In genomic region chr20:45436732-45437485, GRCh38 we compare ENCODE assay signal across 8 cellular contexts. TPM values are rescaled to one million over a fixed set of nuclear protein-coding genes. Genes with fewer than 3 reads are reported as not detected.
DNase-seq lines count a peak whose midpoint lies in the region; ATAC-seq and TF ChIP-seq lines count a peak whose summit lies in the region.

No MANE protein-coding gene starts in this region.

- H3K4ac ChIP-seq in H9 (ENCODE audit: low read depth, low read length): no peak overlapping the region

- WGBS in H9 (ENCODE audit: extremely low coverage, insufficient read length, low lambda C conversion rate): no CpG with 5 or more reads among the region's 33 CpGs
- 15 to 23% methylated on average over 12 to 22 of the region's 33 CpGs for WGBS in upper lobe of left lung, 2 donors

- no peak for TF ChIP-seq POLR2A in NB4 (IDR thresholded peaks at IDR 0.05; ENCODE audit: extremely low read depth, insufficient read length)
- TF ChIP-seq POLR2A in upper lobe of left lung (IDR thresholded peaks at IDR 0.05): peak in 2 of 4 donors; percentile 21 to 34

- H3K4me1 ChIP-seq in H9 (ENCODE audit: insufficient read depth, low read length) (no peaks in the 10 kb centered on the region; the same call in 1 of the 2 replicates), left ventricle myocardium inferior (peaks cover 19% of the 10 kb centered on the region), upper lobe of left lung (peaks cover 0 to 12% (median 4%) of the 10 kb centered on the region in 4 donors)

- H4K91ac ChIP-seq in H9 (ENCODE audit: insufficient read length, low read depth, low read length): no peak overlapping the region

- H2AK5ac ChIP-seq in H9 (ENCODE audit: insufficient read length, low read length): no peak overlapping the region

- H4K20me1 ChIP-seq in H9 (ENCODE audit: control insufficient read depth, insufficient read depth, insufficient read length): no peaks in the 10 kb centered on the region

- H3K27me3 ChIP-seq in H9 (ENCODE audit: insufficient read depth, low read length): no peaks in the 10 kb centered on the region
- no peaks in the 10 kb centered on the region for H3K27me3 ChIP-seq in left ventricle myocardium inferior (ENCODE audit: low read depth)
- no peaks in the 10 kb centered on the region for H3K27me3 ChIP-seq in upper lobe of left lung

- H3K4me3 ChIP-seq in NB4 (ENCODE audit: low read depth, low read length) (peak overlapping the region; percentile 73), left ventricle myocardium inferior (peak overlapping the region; percentile 70), upper lobe of left lung (peak overlapping the region in 3 of 4 donors; percentile 50 to 61 (median 56))

- H3K27ac Mint-ChIP-seq in H9 (no peak overlapping the region), T-cell (peak overlapping the region; percentile 27 to 74), progenitor cell of endocrine pancreas (peak overlapping the region; percentile 13)

- peak overlapping the region; percentile 12 for H3K9ac ChIP-seq in H9 (ENCODE audit: extremely low read depth, insufficient read length, low read length)

- peaks cover 0 to 14% (median 0%) of the 10 kb centered on the region in 3 experiments; a peak in 1 of 7 replicates for H3K36me3 Mint-ChIP-seq in H9 (ENCODE audit: insufficient read depth in 1 of 3, low read depth in 3 of 3)
- peaks cover 9% of the 10 kb centered on the region for H3K36me3 Mint-ChIP-seq in T-cell
- peaks cover 4% of the 10 kb centered on the region for H3K36me3 Mint-ChIP-seq in progenitor cell of endocrine pancreas (ENCODE audit: insufficient read depth)

- H3K23ac ChIP-seq in H9 (ENCODE audit: insufficient read length, low read depth, low read length): no peak overlapping the region

- no peak overlapping the region for H3K14ac ChIP-seq in H9 (ENCODE audit: insufficient read depth, low read length)

- no peak overlapping the region for H4K5ac ChIP-seq in H9 (ENCODE audit: insufficient read length, low read depth, low read length)

- H4K8ac ChIP-seq in H9 (replicated peaks; ENCODE audit: insufficient read length, low read depth, low read length): no peak overlapping the region

- ATAC-seq in T-cell (replicated peaks in 1 of 4): peak; percentile 98 to 99 (median 99)
- ATAC-seq in upper lobe of left lung (ENCODE audit: low FRiP score in 2 of 2): peak; percentile 98 to 99

- no peak overlapping the region for H2BK15ac ChIP-seq in H9 (ENCODE audit: low read depth, low read length)

- no peak overlapping the region for H3K56ac ChIP-seq in H9 (ENCODE audit: insufficient read length, low read depth, low read length)

- no peaks in the 10 kb centered on the region for H3K36me3 ChIP-seq in left ventricle myocardium inferior
- no peaks in the 10 kb centered on the region for H3K36me3 ChIP-seq in upper lobe of left lung

- peak; percentile 89 for DNase-seq in Daoy (ENCODE audit: low read depth)
- peak; percentile 84 for DNase-seq in H9
- peak; percentile 95 for DNase-seq in NB4 (ENCODE audit: low read depth)
- peak; percentile 63 to 91 (median 81) for DNase-seq in T-cell
- peak; percentile 64 for DNase-seq in amniotic epithelial cell (ENCODE audit: low read depth)
- peak; percentile 91 for DNase-seq in left ventricle myocardium inferior
- peak; percentile 82 for DNase-seq in progenitor cell of endocrine pancreas (ENCODE audit: low spot score, unreplicated experiment)
- peak; percentile 94 to 95 for DNase-seq in upper lobe of left lung

- no peak overlapping the region for H2AFZ ChIP-seq in H9 (ENCODE audit: low read length)

- intact Hi-C loops in left ventricle myocardium inferior (cut with micrococcal nuclease): loop anchor here (2.0 to 5.0 kb wide), 2 partner anchors 62 to 115 kb away; no protein-coding TSS in a partner anchor

- H3T11ph ChIP-seq in H9 (ENCODE audit: low read length): no peak overlapping the region

- H3K23me2 ChIP-seq in H9 (ENCODE audit: insufficient read length, low read depth, low read length, poor library complexity, severe bottlenecking): no peaks in the 10 kb centered on the region

- peaks cover 22 to 36% of the 10 kb centered on the region in 2 experiments for H3K4me1 Mint-ChIP-seq in H9
- H3K4me1 Mint-ChIP-seq in T-cell: peaks cover 7 to 23% (median 11%) of the 10 kb centered on the region in 3 donors
- H3K4me1 Mint-ChIP-seq in progenitor cell of endocrine pancreas (ENCODE audit: low read depth): peaks cover 9% of the 10 kb centered on the region

- no peak overlapping the region for H2BK120ac ChIP-seq in H9 (ENCODE audit: low read depth, low read length, poor library complexity, severe bottlenecking)

- H2BK12ac ChIP-seq in H9 (ENCODE audit: insufficient read length, low read depth, low read length): no peak overlapping the region

- no peak for TF ChIP-seq EP300 in upper lobe of left lung (IDR thresholded peaks at IDR 0.05)

- peak overlapping the region; percentile 39 for H3K4me2 ChIP-seq in H9 (ENCODE audit: insufficient read depth, insufficient read length, low read length)

- CTCF ChIA-PET in T-cell (lab: Charles Lee): interaction anchor here (0.6 to 4.5 kb wide), 36 partner anchors 13 to 334 kb away, joined by 3 to 95 read pairs (median 5); partner anchors contain the start of genes PIGT (in 2 of the 2) and SYS1 (in 1 of the 2)

- no peak overlapping the region for H3K18ac ChIP-seq in H9 (ENCODE audit: insufficient read length, low read depth, low read length)

- POLR2A ChIA-PET in T-cell (lab: Charles Lee): interaction anchor here (0.6 to 1.6 kb wide), 5 partner anchors 63 to 1929 kb away, joined by 3 to 4 read pairs (median 4); partner anchors contain the start of gene SYS1 (in 2 of the 2)

- H3K27ac ChIP-seq in H9 (ENCODE audit: insufficient read length, low read depth, low read length): no peak overlapping the region
- peak overlapping the region; percentile 83 for H3K27ac ChIP-seq in left ventricle myocardium inferior (replicated peaks)
- H3K27ac ChIP-seq in upper lobe of left lung: peak overlapping the region; percentile 60 to 86 (median 76)

- H3K79me1 ChIP-seq in H9 (ENCODE audit: insufficient read depth, low read depth, low read length, poor library complexity, severe bottlenecking): no peaks in the 10 kb centered on the region

- peak; percentile 96 for TF ChIP-seq CTCF in H9 (conservative IDR thresholded peaks at IDR 0.05)
- TF ChIP-seq CTCF in NB4 (IDR thresholded peaks at IDR 0.05; ENCODE audit: low read depth, low read length): peak; percentile 89
- TF ChIP-seq CTCF in left ventricle myocardium inferior (IDR thresholded peaks at IDR 0.05; ENCODE audit: borderline replicate concordance): peak; percentile 99
- TF ChIP-seq CTCF in progenitor cell of endocrine pancreas (IDR thresholded peaks at IDR 0.05; ENCODE audit: unreplicated experiment): peak; percentile 95
- peak; percentile 93 to 99 (median 98) for TF ChIP-seq CTCF in upper lobe of left lung (IDR thresholded peaks at IDR 0.05)

- H3K4me3 Mint-ChIP-seq in H9 (peak overlapping the region; percentile 71 to 80), T-cell (peak overlapping the region; percentile 80 to 82 (median 81)), progenitor cell of endocrine pancreas (ENCODE audit: low read depth) (peak overlapping the region; percentile 78)

- H3K27me3 Mint-ChIP-seq in H9 (ENCODE audit: low read depth) (peaks cover 2% of the 10 kb centered on the region; the same call in 1 of the 2 replicates), T-cell (no peaks in the 10 kb centered on the region), progenitor cell of endocrine pancreas (peaks cover 9% of the 10 kb centered on the region)

- H3K9me3 Mint-ChIP-seq in H9 (no peaks in the 10 kb centered on the region), T-cell (no peaks in the 10 kb centered on the region), progenitor cell of endocrine pancreas (ENCODE audit: low read depth) (no peaks in the 10 kb centered on the region)

- no peak overlapping the region for H2BK5ac ChIP-seq in H9 (ENCODE audit: insufficient read length, low read length)

- no peaks in the 10 kb centered on the region for H3K9me3 ChIP-seq in H9 (ENCODE audit: control insufficient read depth, low read depth, low read length)
- no peaks in the 10 kb centered on the region for H3K9me3 ChIP-seq in left ventricle myocardium inferior (replicated peaks)
- no peaks in the 10 kb centered on the region for H3K9me3 ChIP-seq in upper lobe of left lung

- H2BK20ac ChIP-seq in H9 (ENCODE audit: low read depth, low read length, poor library complexity, severe bottlenecking): no peak overlapping the region

- no peaks in the 10 kb centered on the region for H3K79me2 ChIP-seq in H9 (ENCODE audit: insufficient read depth, low read length)

RNA-seq across cellular contexts. Expression of gene PIGT, which starts 21.0 kb away (rescaled TPM):
- 51.3 and 58.7 TPM in 2 replicates for total RNA-seq in Daoy (2014; rRNA removed; shearing (Covaris generic))
- total RNA-seq in H9 (2021): 73.9 and 78.9 TPM in 2 replicates
- total RNA-seq in T-cell: 100 to 1,000 TPM in 2 of 5 donors, 10 to 100 TPM in 3; 76.6 to 140 (median 79.4) TPM
- total RNA-seq in left ventricle myocardium inferior: 126 TPM
- 85.1 and 87.7 TPM in 2 replicates for total RNA-seq in progenitor cell of endocrine pancreas
- 10 to 100 TPM; 49.9 to 86.3 (median 63.0) TPM for total RNA-seq in upper lobe of left lung

RNA-seq across cellular contexts. Expression of gene DBNDD2, which starts 28.8 kb away (rescaled TPM):
- 5.8 and 7.3 TPM in 2 replicates for total RNA-seq in Daoy (2014; rRNA removed; shearing (Covaris generic))
- 39.1 and 39.3 TPM in 2 replicates for total RNA-seq in H9 (2021)
- total RNA-seq in T-cell: 10 to 100 TPM; 10.1 to 16.8 (median 14.8) TPM
- total RNA-seq in left ventricle myocardium inferior: 362 TPM
- total RNA-seq in progenitor cell of endocrine pancreas: 22.0 and 23.2 TPM in 2 replicates
- total RNA-seq in upper lobe of left lung: 10 to 100 TPM; 30.4 to 75.4 (median 52.8) TPM

RNA-seq across cellular contexts. Expression of gene WFDC2, which starts 32.6 kb away (rescaled TPM):
- not detected in 2 replicates for total RNA-seq in Daoy (2014; rRNA removed; shearing (Covaris generic))
- total RNA-seq in H9 (2021): 57.1 and 59.6 TPM in 2 replicates
- total RNA-seq in T-cell: 1 to 10 TPM in 1 of 5 donors, under 1 TPM in 1, not detected in 3; 0.56 to 1.7 TPM
- total RNA-seq in left ventricle myocardium inferior: not detected
- total RNA-seq in progenitor cell of endocrine pancreas: 161 and 188 TPM in 2 replicates
- total RNA-seq in upper lobe of left lung: 100 to 1,000 TPM in 5 of 6 donors, 10 to 100 TPM in 1; 91.7 to 163 (median 135) TPM

RNA-seq across cellular contexts. Expression of gene TP53TG5, which starts 58.8 kb away (rescaled TPM):
- total RNA-seq in Daoy (2014; rRNA removed; shearing (Covaris generic)): not detected in 2 replicates
- 0.59 TPM in 1 of 2 replicates, not detected in the other for total RNA-seq in H9 (2021)
- under 1 TPM in 3 of 5 donors, not detected in 2; 0.10 to 0.23 (median 0.16) TPM for total RNA-seq in T-cell
- total RNA-seq in left ventricle myocardium inferior: 0.80 TPM
- not detected in 2 replicates for total RNA-seq in progenitor cell of endocrine pancreas
- total RNA-seq in upper lobe of left lung: not detected

Comparison
In these comparisons a context has a peak if more than half of its experiments do, and no peak if none do; other contexts are left out.
1. H3K27ac Mint-ChIP-seq: peak in T-cell (2 of 2) and progenitor cell of endocrine pancreas (single experiment); none in H9 (0 of 3).
2. RNA of gene WFDC2, which starts 32.6 kb away (total RNA-seq): 161 to 188 TPM in progenitor cell of endocrine pancreas, 91.7 to 163 TPM in upper lobe of left lung and 57.1 to 59.6 TPM in H9; 0.56 to 1.7 TPM in T-cell, not detected in left ventricle myocardium inferior (single experiment) and not detected in Daoy; every median in the first group is over 10 times any median in the second.
3. Peak in every context shown above with its lines, with median percentiles within 50 percentile points of each other: DNase-seq, H3K4me3 Mint-ChIP-seq, CTCF ChIP-seq and H3K4me3 ChIP-seq.